8 cellular contexts compared by ENCODE assay signal in the genomic region with DNA sequence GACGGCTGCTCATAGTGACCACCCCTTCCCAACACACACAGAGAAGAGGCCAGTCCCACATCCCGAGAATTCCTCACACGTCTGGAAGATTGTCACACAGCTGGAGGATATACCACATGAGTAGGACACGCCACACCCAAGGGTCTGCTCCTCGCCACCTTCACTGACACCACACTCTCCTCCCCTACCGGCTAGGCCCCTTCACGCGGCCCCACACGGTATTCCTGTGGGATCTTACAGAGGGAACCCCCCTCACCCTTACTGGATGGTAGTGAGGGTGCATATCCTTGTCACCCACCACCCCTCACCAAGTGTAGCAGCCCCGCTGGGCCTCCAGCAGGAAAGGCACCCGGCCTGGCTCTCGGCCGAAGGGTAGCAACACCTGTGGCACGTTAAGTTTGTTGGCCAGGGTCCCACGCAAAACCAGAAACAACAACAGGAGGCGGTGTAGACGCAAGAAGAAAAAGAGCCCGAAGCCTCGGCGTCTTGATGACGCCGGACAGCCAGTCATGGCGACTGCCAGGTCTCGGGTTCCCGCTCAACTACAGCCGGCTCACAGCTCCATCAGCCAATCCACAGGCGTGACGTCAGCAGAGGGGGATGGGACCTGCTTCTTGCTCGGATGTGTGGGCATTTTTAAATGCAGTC. TPM values are rescaled to one million over a fixed set of nuclear protein-coding genes. Genes with fewer than 3 reads are reported as not detected.
DNase-seq lines count a peak whose midpoint lies in the region; TF ChIP-seq lines count a peak whose summit lies in the region.

A gene (minus strand): TSS at position 540 of the 648 bp plus-strand sequence.

- peaks cover 18% of the 10 kb centered on the region for H3K36me3 Mint-ChIP-seq in progenitor cell of endocrine pancreas (ENCODE audit: insufficient read depth)

- no peaks in the 10 kb centered on the region for H3K9me3 ChIP-seq in WERI-Rb-1 (ENCODE audit: severe bottlenecking)

- no peak for TF ChIP-seq CTCF in WERI-Rb-1 (IDR thresholded peaks at IDR 0.05; ENCODE audit: low read depth, low read length)
- TF ChIP-seq CTCF in progenitor cell of endocrine pancreas (IDR thresholded peaks at IDR 0.05; ENCODE audit: unreplicated experiment), result no peak

- H3K27me3 Mint-ChIP-seq in progenitor cell of endocrine pancreas, result no peaks in the 10 kb centered on the region

- no peak within 1 kb of the TSS for H3K27ac ChIP-seq in WERI-Rb-1

- no peaks in the 10 kb centered on the region for H3K9me3 Mint-ChIP-seq in progenitor cell of endocrine pancreas (ENCODE audit: low read depth)

- H3K27ac Mint-ChIP-seq in progenitor cell of endocrine pancreas, result peak within 1 kb of the TSS; percentile 77

- no peak within 1 kb of the TSS for H3K4me3 ChIP-seq in WERI-Rb-1 (ENCODE audit: low read depth, low read length)

- peaks cover 55% of the 10 kb centered on the region for H3K36me3 ChIP-seq in WERI-Rb-1

- no peak within 1 kb of the TSS for H3K4me3 Mint-ChIP-seq in progenitor cell of endocrine pancreas (ENCODE audit: low read depth)

- H3K27me3 ChIP-seq in WERI-Rb-1 (ENCODE audit: insufficient read depth, low read depth, severe bottlenecking), result no peaks in the 10 kb centered on the region

- DNase-seq in EH (ENCODE audit: low read depth) (peak; percentile 42), WERI-Rb-1 (peak; percentile 41), foreskin melanocyte (peak; percentile 35), progenitor cell of endocrine pancreas (ENCODE audit: low spot score, unreplicated experiment) (no peak), RKO (ENCODE audit: low spot score) (no peak), DMS79 (lab: John Stamatoyannopoulos, UW) (no peak), occipital lobe (lab: John Stamatoyannopoulos, UW) (no peak), T1000 (lab: John Stamatoyannopoulos, UW) (no peak)

- H3K4me1 Mint-ChIP-seq in progenitor cell of endocrine pancreas (ENCODE audit: low read depth), result peaks cover 3% of the 10 kb centered on the region

RNA-seq across cellular contexts. Expression of the gene that starts here (rescaled TPM):
- total RNA-seq in progenitor cell of endocrine pancreas (0.05 and 0.07 TPM in 2 replicates), occipital lobe (under 0.01 TPM)

Comparison
In these comparisons a context has a peak if more than half of its experiments do, and no peak if none do; other contexts are left out.
1. DNase-seq: peak in EH (single experiment), WERI-Rb-1 (single experiment) and foreskin melanocyte (single experiment); none in progenitor cell of endocrine pancreas (single experiment), RKO (single experiment), DMS79 (single experiment), occipital lobe (single experiment) and T1000 (single experiment).